Comparison of ENCODE assay signal across 26 cellular contexts in the genomic region with DNA sequence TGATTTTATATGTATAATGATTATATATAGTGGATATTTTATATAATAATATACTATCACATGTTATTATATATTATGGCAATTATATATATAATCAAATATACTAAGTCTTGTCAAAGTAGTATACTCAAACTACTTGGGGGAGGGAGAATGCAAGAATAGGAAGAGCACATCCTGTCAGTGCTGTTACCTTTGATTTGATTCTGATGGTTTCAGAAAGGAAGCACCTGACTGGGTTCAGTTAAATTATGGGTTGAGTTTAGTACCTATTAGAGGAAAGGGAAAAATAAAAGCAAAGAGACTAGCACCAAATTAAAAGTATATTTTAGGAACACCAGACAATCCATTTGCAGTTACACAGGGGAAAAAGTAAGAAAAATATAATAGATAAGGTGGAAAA.
DNase-seq lines count a peak whose midpoint lies in the region; ATAC-seq and FAIRE-seq lines count a peak whose summit lies in the region.
"Had no signal": no experiment of that assay in that cellular context is flagged by ENCODE, and none has a peak within 500 bp of the region (broad histone marks: within the 10 kb centered on the region; RNA-seq: fewer than 3 reads in every experiment).

No MANE protein-coding gene starts in this region.

- no peak for ATAC-seq in activated naive CD4-positive, alpha-beta T cell treated with anti-CD3 and anti-CD28 coated beads, Interleukin-2, amount 50 U/mL, for 72 hours
- peak; percentile 50 for ATAC-seq in GM21737 (IDR thresholded peaks at IDR 0.05; ENCODE audit: unreplicated experiment)
- peak; percentile 61 for ATAC-seq in HG03159 (IDR thresholded peaks at IDR 0.05; ENCODE audit: unreplicated experiment)
- no peak for ATAC-seq in GM18498 (IDR thresholded peaks at IDR 0.05; ENCODE audit: unreplicated experiment)
- ATAC-seq: activated T-cell treated with anti-CD3 and anti-CD28 coated beads, Interleukin-2, amount 50 U/mL, for 4 hours; GM12878; left lobe of liver; T-helper 17 cell had no signal

- peaks cover 11% of the 10 kb centered on the region for H3K4me1 Mint-ChIP-seq in activated naive CD4-positive, alpha-beta T cell treated with anti-CD3 and anti-CD28 coated beads, Interleukin-2, amount 10 ng/mL, durations not matched to agents 7 days and 5 days
- H3K4me1 Mint-ChIP-seq: activated CD4-positive, alpha-beta memory T cell treated with anti-CD3 and anti-CD28 coated beads, Interleukin-2, amount 10 ng/mL, durations not matched to agents 7 days and 5 days; T-helper 17 cell had no signal

- H3K36me3 ChIP-seq in small intestine (ENCODE audit: control insufficient read depth in 2 of 2, insufficient read depth in 2 of 2, low read length in 2 of 2): no peaks in the 10 kb centered on the region
- H3K36me3 ChIP-seq: breast epithelium, HAP-1 had no signal

- no peak overlapping the region for H3K27ac ChIP-seq in small intestine (ENCODE audit: low read depth in 1 of 2, low read length in 1 of 2)
- H3K27ac ChIP-seq: 22Rv1, breast epithelium had no signal

- peaks cover 2% of the 10 kb centered on the region for H3K9me3 Mint-ChIP-seq in activated naive CD4-positive, alpha-beta T cell treated with anti-CD3 and anti-CD28 coated beads, Interleukin-2, amount 10 ng/mL, durations not matched to agents 7 days and 5 days
- H3K9me3 Mint-ChIP-seq in activated naive CD4-positive, alpha-beta T cell treated with anti-CD3 and anti-CD28 coated beads, Interleukin-2, amount 50 U/mL, for 72 hours: peaks cover 0 to 5% of the 10 kb centered on the region in 2 donors
- H3K9me3 Mint-ChIP-seq: activated T-cell treated with anti-CD3 and anti-CD28 coated beads, Interleukin-2, amount 50 U/mL, for 4 hours; dendritic cell treated with granulocyte-macrophage colony-stimulating factor and Interleukin-4, amounts not matched to agents 40 ng/mL and 50 ng/mL, for 4 days had no signal

- peaks cover 0 to 3% of the 10 kb centered on the region in 2 donors for H3K27me3 ChIP-seq in small intestine (ENCODE audit: control insufficient read depth in 2 of 2, insufficient read depth in 2 of 2, low read length in 2 of 2)
- H3K27me3 ChIP-seq: breast epithelium had no signal

- H3K27me3 Mint-ChIP-seq in activated naive CD4-positive, alpha-beta T cell treated with anti-CD3 and anti-CD28 coated beads, Interleukin-2, amount 10 ng/mL, durations not matched to agents 7 days and 5 days: no peaks in the 10 kb centered on the region
- H3K27me3 Mint-ChIP-seq: activated CD4-positive, alpha-beta memory T cell treated with anti-CD3 and anti-CD28 coated beads, Interleukin-2, amount 10 ng/mL, durations not matched to agents 7 days and 5 days; dendritic cell treated with granulocyte-macrophage colony-stimulating factor and Interleukin-4, amounts not matched to agents 40 ng/mL and 50 ng/mL, for 4 days had no signal

- no peaks in the 10 kb centered on the region for H3K9me3 ChIP-seq in small intestine (ENCODE audit: control insufficient read depth, low read depth)
- H3K9me3 ChIP-seq: breast epithelium, HAP-1 had no signal

- no peaks in the 10 kb centered on the region for H3K36me3 Mint-ChIP-seq in activated naive CD4-positive, alpha-beta T cell treated with anti-CD3 and anti-CD28 coated beads, Interleukin-2, amount 10 ng/mL, durations not matched to agents 7 days and 5 days
- H3K36me3 Mint-ChIP-seq in activated naive CD4-positive, alpha-beta T cell treated with anti-CD3 and anti-CD28 coated beads, Interleukin-2, amount 50 U/mL, for 72 hours: no peaks in the 10 kb centered on the region

- H3K4me3 Mint-ChIP-seq in activated naive CD4-positive, alpha-beta T cell treated with anti-CD3 and anti-CD28 coated beads, Interleukin-2, amount 10 ng/mL, durations not matched to agents 7 days and 5 days: no peak overlapping the region
- H3K4me3 Mint-ChIP-seq: activated CD4-positive, alpha-beta memory T cell treated with anti-CD3 and anti-CD28 coated beads, Interleukin-2, amount 10 ng/mL, durations not matched to agents 7 days and 5 days; activated T-cell treated with anti-CD3 and anti-CD28 coated beads, Interleukin-2, amount 50 U/mL, for 4 hours; dendritic cell treated with granulocyte-macrophage colony-stimulating factor and Interleukin-4, amounts not matched to agents 40 ng/mL and 50 ng/mL, for 4 days; T-helper 17 cell had no signal

- H3K4me1 ChIP-seq in small intestine (ENCODE audit: control insufficient read depth in 2 of 2, insufficient read depth in 1 of 2, low read depth in 1 of 2, low read length in 1 of 2): no peaks in the 10 kb centered on the region
- H3K4me1 ChIP-seq: breast epithelium, HAP-1 had no signal

- peak overlapping the region; percentile 8 for H3K27ac Mint-ChIP-seq in activated naive CD4-positive, alpha-beta T cell treated with anti-CD3 and anti-CD28 coated beads, Interleukin-2, amount 10 ng/mL, durations not matched to agents 7 days and 5 days
- no peak overlapping the region for H3K27ac Mint-ChIP-seq in activated naive CD4-positive, alpha-beta T cell treated with anti-CD3 and anti-CD28 coated beads, Interleukin-2, amount 50 U/mL, for 72 hours
- H3K27ac Mint-ChIP-seq: activated CD4-positive, alpha-beta memory T cell treated with anti-CD3 and anti-CD28 coated beads, Interleukin-2, amount 10 ng/mL, durations not matched to agents 7 days and 5 days; dendritic cell treated with granulocyte-macrophage colony-stimulating factor and Interleukin-4, amounts not matched to agents 40 ng/mL and 50 ng/mL, for 4 days; T-helper 17 cell had no signal

- CTCF ChIA-PET in activated naive CD4-positive, alpha-beta T cell treated with anti-CD3 and anti-CD28 coated beads, Interleukin-2, amount 10 ng/mL, durations not matched to agents 7 days and 5 days (lab: Charles Lee): no interaction called here

- H3K4me3 ChIP-seq in small intestine (ENCODE audit: low read depth in 1 of 2, low read length in 2 of 2): no peak overlapping the region
- H3K4me3 ChIP-seq: breast epithelium, GM12878, HAP-1 had no signal

- no peak for FAIRE-seq in small intestine (lab: Jason Lieb, UNC)
- FAIRE-seq: D721Med, frontal cortex, G401.6, GM12878 had no signal

- DNase-seq in activated naive CD4-positive, alpha-beta T cell treated with anti-CD3 and anti-CD28 coated beads, Interleukin-2, amount 10 ng/mL, durations not matched to agents 7 days and 5 days: no peak
- DNase-seq in activated naive CD4-positive, alpha-beta T cell treated with anti-CD3 and anti-CD28 coated beads, Interleukin-2, amount 50 U/mL, for 72 hours (ENCODE audit: low spot score in 2 of 2): no peak
- no peak for DNase-seq in small intestine
- no peak for DNase-seq in DMS53 (lab: John Stamatoyannopoulos, UW)
- DNase-seq in activated naive CD4-positive, alpha-beta T cell treated with anti-CD3 and anti-CD28 coated beads, Interleukin-2, amount 50 U/mL, for 16 hours: no peak
- DNase-seq: activated CD4-positive, alpha-beta memory T cell treated with anti-CD3 and anti-CD28 coated beads, Interleukin-2, amount 10 ng/mL, durations not matched to agents 7 days and 5 days; activated T-cell treated with anti-CD3 and anti-CD28 coated beads, Interleukin-2, amount 50 U/mL, for 4 hours; NCI-H187; NCI-H345; SHP77 treated with DMSO at 0.1 percent for 48 hours; stimulated activated CD4-positive, alpha-beta T cell treated with anti-CD3 and anti-CD28 coated beads, Interleukin-15, amount 100 ng/mL, for 24 hours; stimulated activated naive CD4-positive, alpha-beta T cell; T-helper 17 cell; trophoblast cell had no signal

Comparison
In these comparisons a context has a peak if more than half of its experiments do, and no peak if none do; other contexts are left out.
1. ATAC-seq: peak in GM21737 (single experiment) and HG03159 (single experiment); none in activated naive CD4-positive, alpha-beta T cell treated with anti-CD3 and anti-CD28 coated beads, Interleukin-2, amount 50 U/mL, for 72 hours (0 of 2) and GM18498 (single experiment).